17 cellular contexts compared by ENCODE assay signal in the genomic region with DNA sequence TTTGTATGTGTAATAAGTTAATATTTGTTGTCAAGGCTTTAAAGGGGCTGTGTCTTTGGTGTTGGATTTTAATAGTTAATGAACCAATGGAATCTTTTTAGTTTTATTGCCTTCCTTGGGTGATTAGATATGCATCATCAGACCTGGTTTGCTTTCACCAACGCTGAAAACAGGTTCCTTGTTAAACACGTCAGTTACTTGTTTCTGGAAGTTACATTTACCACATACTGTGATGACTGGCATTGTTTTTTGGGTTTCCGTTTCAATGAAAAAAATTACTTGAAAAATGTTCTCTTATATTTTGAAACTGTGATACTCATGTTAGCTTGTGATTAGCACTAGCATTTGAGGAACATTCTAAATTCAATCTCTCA. TPM values are rescaled to one million over a fixed set of nuclear protein-coding genes. Genes with fewer than 3 reads are reported as not detected.
DNase-seq lines count a peak whose midpoint lies in the region; ATAC-seq, FAIRE-seq and TF ChIP-seq lines count a peak whose summit lies in the region.
"Had no signal": no experiment of that assay in that cellular context is flagged by ENCODE, and none has a peak within 500 bp of the region (broad histone marks: within the 10 kb centered on the region; RNA-seq: fewer than 3 reads in every experiment).

No MANE protein-coding gene starts in this region.

- TF ChIP-seq EP300 in tibial nerve (IDR thresholded peaks at IDR 0.05) = peak; percentile 26 to 44

- no peaks in the 10 kb centered on the region for H3F3A ChIP-seq in Loucy (ENCODE audit: low read depth)

- intact Hi-C loops in activated CD8-positive, alpha-beta T cell treated with anti-CD3 and anti-CD28 coated beads for 36 hours (cut with micrococcal nuclease) = no loop called here

- no peaks in the 10 kb centered on the region for H3K9me3 Mint-ChIP-seq in activated CD8-positive, alpha-beta T cell treated with anti-CD3 and anti-CD28 coated beads for 36 hours
- H3K9me3 Mint-ChIP-seq: CD8-positive, alpha-beta T cell had no signal

- peak overlapping the region; percentile 60; the same call in 1 of the 2 replicates for H2AFZ ChIP-seq in Loucy (ENCODE audit: low read length)

- H3K4me1 ChIP-seq in Loucy (ENCODE audit: insufficient read depth, low read length, poor library complexity, severe bottlenecking) = no peaks in the 10 kb centered on the region
- peaks cover 0 to 6% of the 10 kb centered on the region in 2 donors for H3K4me1 ChIP-seq in muscle layer of duodenum (ENCODE audit: control insufficient read depth in 1 of 2, insufficient read depth in 2 of 2, low read length in 2 of 2)
- H3K4me1 ChIP-seq in tibial nerve = peaks cover 0 to 9% (median 2%) of the 10 kb centered on the region in 4 donors

- H3K9me2 ChIP-seq in Loucy (replicated peaks; ENCODE audit: low read depth, low read length) = no peaks in the 10 kb centered on the region

- no peaks in the 10 kb centered on the region for H3K4me1 Mint-ChIP-seq in activated CD8-positive, alpha-beta T cell treated with anti-CD3 and anti-CD28 coated beads for 36 hours (ENCODE audit: low read depth)

- DNase-seq in bronchial epithelial cell (ENCODE audit: low read depth) (peak; percentile 80), tibial nerve (ENCODE audit: low spot score in 2 of 2) (no peak), amniotic stem cell (lab: John Stamatoyannopoulos, UW) (no peak), NCI-H187 (lab: John Stamatoyannopoulos, UW) (no peak)
- DNase-seq in activated CD8-positive, alpha-beta T cell treated with anti-CD3 and anti-CD28 coated beads for 36 hours = no peak
- DNase-seq: activated CD4-positive, alpha-beta T cell treated with anti-CD3 and anti-CD28 coated beads, Interleukin-2, amount 50 U/mL, for 48 hours; activated effector memory CD4-positive, alpha-beta T cell treated with Interleukin-2 at 50 U/mL for 16 hours; CD8-positive, alpha-beta T cell; effector CD8-positive, alpha-beta T cell; NCI-H146; NCI-H524; stimulated activated CD4-positive, alpha-beta T cell treated with anti-CD3 and anti-CD28 coated beads, Interleukin-2, amount 100 ng/mL, for 24 hours had no signal

- H3K27ac ChIP-seq in muscle layer of duodenum (ENCODE audit: low read length) (peak overlapping the region; percentile 78), tibial nerve (peak overlapping the region in 3 of 4 donors; percentile 55 to 79 (median 58))

- no peak for TF ChIP-seq POLR2A in tibial nerve (IDR thresholded peaks at IDR 0.05)

- H3K27ac Mint-ChIP-seq in activated CD8-positive, alpha-beta T cell treated with anti-CD3 and anti-CD28 coated beads for 36 hours = no peak overlapping the region

- H3K27me3 ChIP-seq in Loucy (ENCODE audit: insufficient read depth, low read length, poor library complexity, severe bottlenecking) (no peaks in the 10 kb centered on the region), bronchial epithelial cell (ENCODE audit: control insufficient read depth, insufficient read depth, low read length) (no peaks in the 10 kb centered on the region), muscle layer of duodenum (ENCODE audit: low read depth, low read length) (no peaks in the 10 kb centered on the region), tibial nerve (no peaks in the 10 kb centered on the region)

- ATAC-seq in activated CD8-positive, alpha-beta T cell treated with anti-CD3 and anti-CD28 coated beads for 36 hours = no peak
- no peak for ATAC-seq in GM19467 (IDR thresholded peaks at IDR 0.05; ENCODE audit: unreplicated experiment)
- ATAC-seq: CD8-positive, alpha-beta T cell; Right ventricle myocardium inferior had no signal

- POLR2A ChIA-PET in activated CD8-positive, alpha-beta T cell treated with anti-CD3 and anti-CD28 coated beads for 36 hours (lab: Charles Lee) = no interaction called here

- H3K79me2 ChIP-seq in Loucy (ENCODE audit: insufficient read depth, low read length) = no peaks in the 10 kb centered on the region

- H3K9ac ChIP-seq in Loucy (ENCODE audit: low read depth, low read length, poor library complexity, severe bottlenecking) = no peak overlapping the region

- WGBS in tibial nerve, 2 donors = 34 to 51% methylated on average over 3 of the region's 3 CpGs

- H3K4me3 ChIP-seq in Loucy (ENCODE audit: low read length, poor library complexity, severe bottlenecking) = no peak overlapping the region
- no peak overlapping the region for H3K4me3 ChIP-seq in bronchial epithelial cell (ENCODE audit: low read depth, low read length)
- no peak overlapping the region for H3K4me3 ChIP-seq in muscle layer of duodenum (ENCODE audit: low read depth in 1 of 2, low read length in 2 of 2)
- no peak overlapping the region for H3K4me3 ChIP-seq in tibial nerve

- H3K4me2 ChIP-seq in Loucy (ENCODE audit: low read depth, low read length, poor library complexity, severe bottlenecking) = no peak overlapping the region

- H3K36me3 ChIP-seq in Loucy (ENCODE audit: insufficient read depth, low read length) (no peaks in the 10 kb centered on the region), bronchial epithelial cell (ENCODE audit: control insufficient read depth, insufficient read depth, low read length) (no peaks in the 10 kb centered on the region), muscle layer of duodenum (ENCODE audit: control insufficient read depth in 1 of 2, insufficient read depth in 2 of 2, low read length in 2 of 2) (no peaks in the 10 kb centered on the region), tibial nerve (no peaks in the 10 kb centered on the region)

- no peaks in the 10 kb centered on the region for H3K9me3 ChIP-seq in Loucy (ENCODE audit: insufficient read depth, low read depth, low read length)
- no peaks in the 10 kb centered on the region for H3K9me3 ChIP-seq in muscle layer of duodenum (ENCODE audit: control insufficient read depth in 1 of 2, low read length in 2 of 2)
- H3K9me3 ChIP-seq in tibial nerve = no peaks in the 10 kb centered on the region

- no peaks in the 10 kb centered on the region for H3K36me3 Mint-ChIP-seq in activated CD8-positive, alpha-beta T cell treated with anti-CD3 and anti-CD28 coated beads for 36 hours (ENCODE audit: low read depth)
- H3K36me3 Mint-ChIP-seq: CD8-positive, alpha-beta T cell had no signal

- no peaks in the 10 kb centered on the region for H4K20me1 ChIP-seq in Loucy (ENCODE audit: insufficient read depth, low read length, poor library complexity, severe bottlenecking)

- no peak overlapping the region for H3K4me3 Mint-ChIP-seq in activated CD8-positive, alpha-beta T cell treated with anti-CD3 and anti-CD28 coated beads for 36 hours
- H3K4me3 Mint-ChIP-seq: CD8-positive, alpha-beta T cell had no signal

- FAIRE-seq in bronchial epithelial cell (lab: Jason Lieb, UNC) = no peak
- FAIRE-seq: frontal cortex had no signal

- no peak for TF ChIP-seq CTCF in Loucy (conservative IDR thresholded peaks at IDR 0.05; ENCODE audit: low read length)
- no peak for TF ChIP-seq CTCF in bronchial epithelial cell (IDR thresholded peaks at IDR 0.05; ENCODE audit: insufficient read depth, low read length, severe bottlenecking)
- TF ChIP-seq CTCF in tibial nerve (IDR thresholded peaks at IDR 0.05) = no peak
- TF ChIP-seq CTCF in activated CD8-positive, alpha-beta T cell treated with anti-CD3 and anti-CD28 coated beads for 36 hours (IDR thresholded peaks at IDR 0.05) = no peak

- H3K27me3 Mint-ChIP-seq in activated CD8-positive, alpha-beta T cell treated with anti-CD3 and anti-CD28 coated beads for 36 hours = peaks cover 4% of the 10 kb centered on the region

- CTCF ChIA-PET in activated CD8-positive, alpha-beta T cell treated with anti-CD3 and anti-CD28 coated beads for 36 hours (lab: Charles Lee) = interaction anchor here (0.9 to 4.9 kb wide), 3 partner anchors 61 to 306 kb away, joined by 3 to 38 read pairs (median 3); no protein-coding TSS in a partner anchor

RNA-seq across cellular contexts. Expression of gene RNF144B, which starts 58.6 kb away (rescaled TPM):
- total RNA-seq in bronchial epithelial cell (141 and 239 TPM in 2 replicates), tibial nerve (10 to 100 TPM in 3 of 4 donors, 1 to 10 TPM in 1; 6.5 to 15.5 (median 13.6) TPM)
- 1 to 10 TPM; 1.8 to 1.9 TPM for total RNA-seq in activated CD8-positive, alpha-beta T cell treated with anti-CD3 and anti-CD28 coated beads for 36 hours
